10 cellular contexts compared by ENCODE assay signal in genomic region chr2:171723724-171724683, GRCh38. TPM values are rescaled to one million over a fixed set of nuclear protein-coding genes. Genes with fewer than 3 reads are reported as not detected.
DNase-seq lines count a peak whose midpoint lies in the region; ATAC-seq and TF ChIP-seq lines count a peak whose summit lies in the region.
"Had no signal": no experiment of that assay in that cellular context is flagged by ENCODE, and none has a peak within 500 bp of the region (broad histone marks: within the 10 kb centered on the region; RNA-seq: fewer than 3 reads in every experiment).

No MANE protein-coding gene starts in this region.

- H3K36me3 ChIP-seq in HEK293 (ENCODE audit: control insufficient read depth in 2 of 2, insufficient read depth in 1 of 2, low read length in 2 of 2) (peaks cover 3 to 39% of the 10 kb centered on the region in 2 experiments), neural progenitor cell (peaks cover 16% of the 10 kb centered on the region), uterus (no peaks in the 10 kb centered on the region)

- H3K27me3 Mint-ChIP-seq in neural progenitor cell (ENCODE audit: insufficient read depth, low read depth), result no peaks in the 10 kb centered on the region
- H3K27me3 Mint-ChIP-seq in activated CD4-positive, alpha-beta T cell treated with anti-CD3 and anti-CD28 coated beads for 36 hours, result no peaks in the 10 kb centered on the region

- peaks cover 27% of the 10 kb centered on the region for H3K36me3 Mint-ChIP-seq in neural progenitor cell
- H3K36me3 Mint-ChIP-seq in activated CD4-positive, alpha-beta T cell treated with anti-CD3 and anti-CD28 coated beads for 36 hours (ENCODE audit: low read depth), result peaks cover 18% of the 10 kb centered on the region

- ATAC-seq in activated CD4-positive, alpha-beta T cell treated with anti-CD3 and anti-CD28 coated beads for 36 hours, result no peak
- ATAC-seq: Right ventricle myocardium inferior had no signal

- DNase-seq in NCI-H345 (lab: John Stamatoyannopoulos, UW) (peak; percentile 94), choroid plexus epithelial cell (ENCODE audit: low read depth) (peak; percentile 54), neural progenitor cell (ENCODE audit: low spot score) (peak; percentile 90), MV-4-11 (lab: John Stamatoyannopoulos, UW) (no peak), uterus (no peak)
- no peak for DNase-seq in activated naive CD4-positive, alpha-beta T cell treated with anti-CD3 and anti-CD28 coated beads, Interleukin-2, amount 50 U/mL, for 16 hours
- DNase-seq in activated CD4-positive, alpha-beta T cell treated with anti-CD3 and anti-CD28 coated beads for 36 hours, result no peak
- DNase-seq: activated effector memory CD4-positive, alpha-beta T cell treated with Interleukin-2 at 50 U/mL for 16 hours had no signal

- H3K4me2 ChIP-seq in neural progenitor cell, result peak overlapping the region; percentile 61

- H3K4me3 Mint-ChIP-seq in neural progenitor cell, result no peak overlapping the region
- no peak overlapping the region for H3K4me3 Mint-ChIP-seq in activated CD4-positive, alpha-beta T cell treated with anti-CD3 and anti-CD28 coated beads for 36 hours

- no peak overlapping the region for H3K27ac ChIP-seq in HEK293 (ENCODE audit: extremely low read depth, low read depth, low read length)
- no peak overlapping the region for H3K27ac ChIP-seq in neural progenitor cell
- no peak overlapping the region for H3K27ac ChIP-seq in uterus

- H4K20me1 ChIP-seq in neural progenitor cell (ENCODE audit: low read depth), result peaks cover 24% of the 10 kb centered on the region

- peaks cover 35% of the 10 kb centered on the region for H3F3A ChIP-seq in neural progenitor cell (ENCODE audit: low read depth)

- H3K4me1 ChIP-seq in HEK293 (ENCODE audit: control insufficient read depth, insufficient read depth, low read length) (peaks cover 7% of the 10 kb centered on the region; the same call in 1 of the 2 replicates), neural progenitor cell (peaks cover 52% of the 10 kb centered on the region), uterus (no peaks in the 10 kb centered on the region)

- no peaks in the 10 kb centered on the region for H3K27me3 ChIP-seq in neural progenitor cell
- H3K27me3 ChIP-seq in uterus, result no peaks in the 10 kb centered on the region

- H3K79me2 ChIP-seq in neural progenitor cell (ENCODE audit: low read depth), result no peaks in the 10 kb centered on the region

- intact Hi-C loops in uterus (cut with DNase I; ENCODE audit: low total_unique reads), result no loop called here
- intact Hi-C loops in activated CD4-positive, alpha-beta T cell treated with anti-CD3 and anti-CD28 coated beads for 36 hours (cut with DNase I, micrococcal nuclease), result no loop called here

- no peak overlapping the region for H3K9ac ChIP-seq in neural progenitor cell

- no peak overlapping the region for H3K27ac Mint-ChIP-seq in neural progenitor cell
- no peak overlapping the region for H3K27ac Mint-ChIP-seq in activated CD4-positive, alpha-beta T cell treated with anti-CD3 and anti-CD28 coated beads for 36 hours

- no peak for TF ChIP-seq POLR2A in uterus (IDR thresholded peaks at IDR 0.05)

- H2AFZ ChIP-seq in neural progenitor cell (replicated peaks), result no peak overlapping the region

- POLR2A ChIA-PET in HEK293 (lab: Yijun Ruan, JAX), result no interaction called here
- POLR2A ChIA-PET in activated CD4-positive, alpha-beta T cell treated with anti-CD3 and anti-CD28 coated beads for 36 hours (lab: Charles Lee), result no interaction called here

- TF ChIP-seq CTCF in HEK293 (tag by site-specific recombination; IDR thresholded peaks at IDR 0.05) (peak; percentile 40), choroid plexus epithelial cell (conservative IDR thresholded peaks at IDR 0.05; ENCODE audit: low read depth, low read length) (peak; percentile 40), neural progenitor cell (IDR thresholded peaks at IDR 0.05) (peak; percentile 31), uterus (IDR thresholded peaks at IDR 0.05) (no peak)

- H3K9me3 ChIP-seq in HEK293 (ENCODE audit: control insufficient read depth, insufficient read depth, low read depth, low read length) (no peaks in the 10 kb centered on the region), neural progenitor cell (ENCODE audit: low read depth) (no peaks in the 10 kb centered on the region), uterus (no peaks in the 10 kb centered on the region)

- peaks cover 15% of the 10 kb centered on the region for H3K4me1 Mint-ChIP-seq in neural progenitor cell
- no peaks in the 10 kb centered on the region for H3K4me1 Mint-ChIP-seq in activated CD4-positive, alpha-beta T cell treated with anti-CD3 and anti-CD28 coated beads for 36 hours

- no peaks in the 10 kb centered on the region for H3K9me3 Mint-ChIP-seq in neural progenitor cell
- H3K9me3 Mint-ChIP-seq in activated CD4-positive, alpha-beta T cell treated with anti-CD3 and anti-CD28 coated beads for 36 hours (ENCODE audit: low read depth), result no peaks in the 10 kb centered on the region

- no peak overlapping the region for H3K4me3 ChIP-seq in HEK293 (ENCODE audit: low read depth, low read length)
- H3K4me3 ChIP-seq in choroid plexus epithelial cell (ENCODE audit: low read depth, low read length), result no peak overlapping the region
- peak overlapping the region; percentile 5 for H3K4me3 ChIP-seq in neural progenitor cell
- H3K4me3 ChIP-seq in uterus, result no peak overlapping the region

- CTCF ChIA-PET in HEK293 (lab: Yijun Ruan, JAX), result interaction anchor here (0.6 to 2.0 kb wide), 5 partner anchors 8 to 519 kb away, joined by 3 to 8 read pairs (median 3); no protein-coding TSS in a partner anchor
- CTCF ChIA-PET in activated CD4-positive, alpha-beta T cell treated with anti-CD3 and anti-CD28 coated beads for 36 hours (lab: Charles Lee), result interaction anchor here (0.9 to 1.8 kb wide), 3 partner anchors 22 to 402 kb away, joined by 3 read pairs; no protein-coding TSS in a partner anchor

TF ChIP-seq in HEK293, 187 proteins besides CTCF, POLR2A, EP300 and RAD21 (continues in another document):
- TF ChIP-seq IKZF3 (tag by site-specific recombination; IDR thresholded peaks at IDR 0.05) (peak; percentile 70), SCRT2 (tag by site-specific recombination; IDR thresholded peaks at IDR 0.05) (no peak), MZF1 (tag by site-specific recombination; IDR thresholded peaks at IDR 0.05; ENCODE audit: borderline replicate concordance) (peak; percentile 47; the same call in 1 of the 2 replicates), ZNF843 (tag by site-specific recombination; IDR thresholded peaks at IDR 0.05) (peak; percentile 30; the same call in 1 of the 2 replicates), ZNF18 (tag by site-specific recombination; IDR thresholded peaks at IDR 0.05) (no peak), SP3 (tag by site-specific recombination; IDR thresholded peaks at IDR 0.05) (no peak), ZNF670 (tag by site-specific recombination; IDR thresholded peaks at IDR 0.05; ENCODE audit: low read depth) (no peak), ZNF133 (tag by site-specific recombination; IDR thresholded peaks at IDR 0.05) (no peak), FEZF1 (tag by site-specific recombination; IDR thresholded peaks at IDR 0.05) (peak; percentile 37; the same call in 1 of the 2 replicates), ZNF449 (tag by site-specific recombination; IDR thresholded peaks at IDR 0.05) (peak; percentile 90; the same call in 1 of the 2 replicates), ZBTB44 (tag by site-specific recombination; IDR thresholded peaks at IDR 0.05) (peak; percentile 51), ZNF48 (tag by site-specific recombination; IDR thresholded peaks at IDR 0.05) (no peak), ZNF600 (tag by site-specific recombination; IDR thresholded peaks at IDR 0.05) (peak; percentile 61; the same call in 1 of the 2 replicates), ZNF626 (tag by site-specific recombination; IDR thresholded peaks at IDR 0.05) (no peak), ZNF423 (tag by site-specific recombination; IDR thresholded peaks at IDR 0.05) (no peak), ZNF157 (tag by site-specific recombination; IDR thresholded peaks at IDR 0.05) (no peak)

RNA-seq across cellular contexts. Expression of gene DYNC1I2, which starts 36.7 kb away (rescaled TPM):
- total RNA-seq in neural progenitor cell (ENCODE audit: low replicate concordance) (115 and 174 TPM in 2 replicates), uterus (100 to 1,000 TPM in 3 of 4 donors, 10 to 100 TPM in 1; 54.6 to 165 (median 105) TPM)
- total RNA-seq in activated CD4-positive, alpha-beta T cell treated with anti-CD3 and anti-CD28 coated beads for 36 hours, result 10 to 100 TPM; 46.2 to 51.1 TPM

Comparison
In these comparisons a context has a peak if more than half of its experiments do, and no peak if none do; other contexts are left out.
1. CTCF ChIP-seq: peak in HEK293 (single experiment), choroid plexus epithelial cell (single experiment) and neural progenitor cell (single experiment); none in uterus (0 of 4).
2. DNase-seq: peak in NCI-H345 (single experiment), choroid plexus epithelial cell (single experiment) and neural progenitor cell (single experiment); none in activated naive CD4-positive, alpha-beta T cell treated with anti-CD3 and anti-CD28 coated beads, Interleukin-2, amount 50 U/mL, for 16 hours (single experiment), MV-4-11 (single experiment), uterus (0 of 2) and activated CD4-positive, alpha-beta T cell treated with anti-CD3 and anti-CD28 coated beads for 36 hours (single experiment).